17 cellular contexts compared by ENCODE assay signal in genomic region chr1:192045038-192045575, GRCh38.
"Had no signal": no experiment of that assay in that cellular context is flagged by ENCODE, and none has a peak within 500 bp of the region (broad histone marks: within the 10 kb centered on the region; RNA-seq: fewer than 3 reads in every experiment).

No MANE protein-coding gene starts in this region.

- ATAC-seq: body of pancreas; gastrocnemius medialis; heart left ventricle; mucosa of descending colon; naive thymus-derived CD4-positive, alpha-beta T cell; stimulated activated naive B cell treated with anti-CD40 and anti-IgM and Interleukin-4, amounts not matched to agents 10 μg/mL and 1 μg/mL and 100 μg/mL, for 72 hours; T-helper 17 cell had no signal

- DNase-seq: activated CD4-positive, alpha-beta T cell treated with anti-CD3 and anti-CD28 coated beads, Interleukin-2, amount 10 ng/mL, durations not matched to agents 7 days and 5 days; activated CD8-positive, alpha-beta memory T cell treated with anti-CD3 and anti-CD28 coated beads for 24 hours; activated gamma-delta T cell treated with Interleukin-2 at 50 U/mL for 16 hours; amygdala; body of pancreas; effector memory CD4-positive, alpha-beta T cell; gastrocnemius medialis; heart left ventricle; left ventricle myocardium inferior; mucosa of descending colon; naive thymus-derived CD4-positive, alpha-beta T cell; stimulated activated CD4-positive, alpha-beta T cell treated with anti-CD3 and anti-CD28 coated beads, Interleukin-4, amount 100 ng/mL, for 1 hour; stimulated activated naive B cell treated with anti-CD40 and anti-IgM and Interleukin-4, amounts not matched to agents 10 μg/mL and 1 μg/mL and 100 μg/mL, for 72 hours; T-helper 17 cell; uterus had no signal

- H3K4me3 ChIP-seq: body of pancreas, gastrocnemius medialis, heart left ventricle, left ventricle myocardium inferior, mucosa of descending colon, right atrium auricular region, tibial nerve, uterus had no signal
